ENCODE assay signal across 18 cellular contexts in genomic region chr11:64361659-64362058, GRCh38.
"Had no signal": no experiment of that assay in that cellular context is flagged by ENCODE, and none has a peak within 500 bp of the region (broad histone marks: within the 10 kb centered on the region; RNA-seq: fewer than 3 reads in every experiment).

No MANE protein-coding gene starts in this region.

- FAIRE-seq: pancreas had no signal

- H3K4me2 ChIP-seq: hepatocyte had no signal

- H3K9me3 Mint-ChIP-seq: activated naive CD8-positive, alpha-beta T cell treated with anti-CD3 and anti-CD28 coated beads, Interleukin-2, amount 50 U/mL, for 24 hours; naive thymus-derived CD4-positive, alpha-beta T cell; stimulated activated naive CD8-positive, alpha-beta T cell treated with anti-CD3 and anti-CD28 coated beads, Interleukin-15, amount 100 ng/mL, for 72 hours had no signal

- H3K27me3 Mint-ChIP-seq: activated naive CD8-positive, alpha-beta T cell treated with anti-CD3 and anti-CD28 coated beads, Interleukin-2, amount 50 U/mL, for 24 hours; naive thymus-derived CD4-positive, alpha-beta T cell; stimulated activated naive CD8-positive, alpha-beta T cell treated with anti-CD3 and anti-CD28 coated beads, Interleukin-15, amount 100 ng/mL, for 72 hours had no signal

- H3K4me3 ChIP-seq: cardiac muscle cell, hepatocyte, left ventricle myocardium inferior, pancreas, right lobe of liver, skin epidermis, tibial artery had no signal

- ATAC-seq: activated naive CD8-positive, alpha-beta T cell treated with anti-CD3 and anti-CD28 coated beads, Interleukin-2, amount 50 U/mL, for 24 hours; foreskin keratinocyte; naive thymus-derived CD4-positive, alpha-beta T cell; pancreas; right lobe of liver; stimulated activated naive CD8-positive, alpha-beta T cell treated with anti-CD3 and anti-CD28 coated beads, Interleukin-15, amount 100 ng/mL, for 72 hours had no signal

- H3K27me3 ChIP-seq: cardiac muscle cell, foreskin keratinocyte, hepatocyte, pancreas, right lobe of liver, tibial artery had no signal

- DNase-seq: activated gamma-delta T cell; activated naive CD4-positive, alpha-beta T cell treated with anti-CD3 and anti-CD28 coated beads, Interleukin-2, amount 50 U/mL, for 16 hours; activated naive CD8-positive, alpha-beta T cell treated with anti-CD3 and anti-CD28 coated beads, Interleukin-2, amount 50 U/mL, for 24 hours; dermis blood vessel endothelial cell; effector CD8-positive, alpha-beta T cell; erythroblast; foreskin keratinocyte; kidney glomerular epithelial cell; left ventricle myocardium inferior; naive thymus-derived CD4-positive, alpha-beta T cell; pancreas; right lobe of liver; stimulated activated CD4-positive, alpha-beta T cell treated with anti-CD3 and anti-CD28 coated beads, Interleukin-1b, Interleukin-23, amount 100 ng/mL, for 48 hours; stimulated activated naive CD8-positive, alpha-beta T cell treated with anti-CD3 and anti-CD28 coated beads, Interleukin-15, amount 100 ng/mL, for 72 hours; tibial artery had no signal

- H3K27ac ChIP-seq: cardiac muscle cell, foreskin keratinocyte, hepatocyte, left ventricle myocardium inferior, pancreas, right lobe of liver, tibial artery had no signal

- H2AFZ ChIP-seq: hepatocyte had no signal

- H3K27ac Mint-ChIP-seq: activated naive CD8-positive, alpha-beta T cell treated with anti-CD3 and anti-CD28 coated beads, Interleukin-2, amount 50 U/mL, for 24 hours had no signal
